In the genomic region with DNA sequence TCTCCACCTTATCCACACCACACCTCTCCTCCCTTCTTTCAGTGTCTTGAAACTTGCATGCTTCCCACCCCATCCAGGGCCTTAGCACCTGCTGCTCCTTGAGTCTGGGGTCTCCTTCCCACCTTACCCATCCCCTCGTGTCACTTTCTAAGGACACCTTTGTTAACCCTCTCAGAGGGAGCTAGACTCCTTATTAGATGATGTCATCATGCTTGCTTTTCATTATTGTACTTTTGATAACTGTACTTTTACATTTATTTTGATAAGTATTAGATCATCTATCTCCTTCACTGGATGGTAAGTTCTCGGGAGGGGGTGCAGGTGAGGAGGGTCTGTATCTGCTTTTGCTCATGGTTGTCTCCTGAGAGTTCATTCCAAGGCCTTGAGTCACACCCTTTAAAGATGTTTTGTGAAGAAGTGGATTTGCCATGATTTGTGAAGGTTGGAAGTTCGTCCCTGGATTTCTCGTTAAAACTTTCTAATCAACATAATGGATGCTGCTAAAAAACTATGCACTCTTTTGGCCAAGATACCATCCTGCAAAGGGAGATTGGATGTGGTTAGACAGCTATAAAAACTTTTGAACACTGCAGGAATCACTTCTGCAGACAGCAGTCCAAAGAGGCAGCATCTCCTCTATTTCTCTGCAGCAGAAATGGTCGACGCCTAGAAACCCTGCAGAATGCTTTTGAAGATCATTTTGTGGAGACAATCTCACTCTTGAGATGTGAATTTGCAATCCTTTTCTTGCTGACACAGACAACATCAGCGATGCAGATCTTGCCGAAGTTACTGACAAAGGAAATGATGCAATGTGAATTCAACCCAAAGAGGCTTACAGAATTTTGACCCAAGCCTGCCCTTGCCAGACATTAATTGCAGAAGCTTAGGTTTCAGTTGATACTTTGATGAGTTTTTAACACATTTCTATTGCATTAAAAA, we compare ENCODE assay signal across 1 cellular context.
A peak's percentile ranks its signal among the peaks of the same experiment; 100 is the strongest.
TF ChIP-seq lines count a peak whose summit lies in the region.

No MANE protein-coding gene starts in this region.

TF ChIP-seq in GM12878, 131 proteins besides CTCF, POLR2A, EP300 and RAD21:
- TF ChIP-seq PML (IDR thresholded peaks at IDR 0.05; ENCODE audit: low read length) = no peak
- TF ChIP-seq ATF7 (IDR thresholded peaks at IDR 0.05; ENCODE audit: low read depth) = 0 out of 2 replicates have a peak, but pooled peaks have one; percentile 23
- no peak for TF ChIP-seq NFYA (IDR thresholded peaks at IDR 0.05; ENCODE audit: borderline replicate concordance, low read depth, low read length)
